Comparison of ENCODE assay signal across 8 cellular contexts in the genomic region with DNA sequence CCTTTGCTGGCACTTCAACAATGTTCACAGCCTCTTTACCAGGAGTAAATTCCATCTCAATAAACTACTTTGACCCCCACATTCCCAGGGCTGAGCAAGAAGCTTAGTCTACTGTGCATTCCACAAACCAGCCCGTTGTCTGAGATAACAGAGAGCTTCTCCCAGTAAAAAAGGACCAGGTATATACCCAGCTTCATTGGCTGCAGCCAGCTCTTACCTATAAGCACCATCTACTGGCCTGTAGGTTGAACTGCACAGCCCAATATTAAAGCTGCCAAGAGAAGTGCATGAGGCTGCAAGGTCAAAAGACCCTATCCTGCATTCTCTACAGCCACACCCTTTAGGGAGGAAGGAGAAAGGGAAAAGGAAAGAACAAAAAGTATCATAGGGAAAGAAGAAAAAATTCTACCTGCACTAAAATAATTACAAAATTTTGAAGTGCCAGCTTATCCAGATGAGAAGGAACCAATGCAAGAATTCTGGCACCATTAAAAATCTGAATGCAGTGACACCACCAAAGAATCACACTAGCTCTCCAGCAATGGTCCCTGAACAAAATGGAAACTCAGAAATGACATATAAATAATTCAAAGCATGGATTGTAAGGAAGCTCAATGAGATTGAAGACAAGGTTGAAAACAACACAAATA. TPM values are rescaled to one million over a fixed set of nuclear protein-coding genes. Genes with fewer than 3 reads are reported as not detected.
DNase-seq lines count a peak whose midpoint lies in the region; ATAC-seq and TF ChIP-seq lines count a peak whose summit lies in the region.

No MANE protein-coding gene starts in this region.

- H3K27me3 ChIP-seq in dorsolateral prefrontal cortex = peaks cover 0 to 7% (median 0%) of the 10 kb centered on the region in 45 donors
- no peaks in the 10 kb centered on the region for H3K27me3 ChIP-seq in effector memory CD4-positive, alpha-beta T cell (replicated peaks; ENCODE audit: control insufficient read depth, insufficient read depth, low read length, poor library complexity, severe bottlenecking)

- H3K27me3 Mint-ChIP-seq in neural crest cell (ENCODE audit: low read depth) = no peaks in the 10 kb centered on the region

- no peak overlapping the region for H3K4me3 Mint-ChIP-seq in neural crest cell

- no peaks in the 10 kb centered on the region for H3K4me1 ChIP-seq in effector memory CD4-positive, alpha-beta T cell (ENCODE audit: control insufficient read depth, insufficient read depth, low read length, poor library complexity, severe bottlenecking)

- no peak overlapping the region for H3K27ac ChIP-seq in dorsolateral prefrontal cortex
- no peak overlapping the region for H3K27ac ChIP-seq in effector memory CD4-positive, alpha-beta T cell (ENCODE audit: insufficient read depth, low read length, poor library complexity, severe bottlenecking)

- peaks cover 5% of the 10 kb centered on the region for H3K4me1 Mint-ChIP-seq in neural crest cell

- H3K9me3 ChIP-seq in effector memory CD4-positive, alpha-beta T cell (ENCODE audit: control insufficient read depth, low read length) = no peaks in the 10 kb centered on the region

- intact Hi-C loops in dorsolateral prefrontal cortex (cut with DNase I) = no loop called here

- ATAC-seq in GM19455 (IDR thresholded peaks at IDR 0.05; ENCODE audit: unreplicated experiment) (peak; percentile 97), HG03354 (IDR thresholded peaks at IDR 0.05; ENCODE audit: poor library complexity, severe bottlenecking, unreplicated experiment) (peak; percentile 99)

- DNase-seq in ELF-1 (ENCODE audit: low read depth, low spot score) = peak; percentile 71
- peak; percentile 64 for DNase-seq in NCI-H69 (lab: John Stamatoyannopoulos, UW)
- DNase-seq in dorsolateral prefrontal cortex = no peak
- no peak for DNase-seq in neural crest cell (ENCODE audit: low read depth, low spot score)
- DNase-seq in effector memory CD4-positive, alpha-beta T cell = no peak
- DNase-seq in epidermal melanocyte (ENCODE audit: insufficient read length, low spot score) = no peak

- peaks cover 3% of the 10 kb centered on the region for H3K36me3 Mint-ChIP-seq in neural crest cell (ENCODE audit: low read depth)

- TF ChIP-seq CTCF in dorsolateral prefrontal cortex (IDR thresholded peaks at IDR 0.05 in 54 of 56, conservative IDR thresholded peaks at IDR 0.05 in 2 of 56; ENCODE audit: low read depth in 1 of 56, partially characterized antibody in 56 of 56) (peak in 36 of 56 donors; percentile 9 to 50 (median 25)), neural crest cell (conservative IDR thresholded peaks at IDR 0.05) (peak; percentile 73)

- peaks cover 4% of the 10 kb centered on the region for H3K9me3 Mint-ChIP-seq in neural crest cell

- no peak overlapping the region for H3K4me3 ChIP-seq in dorsolateral prefrontal cortex
- H3K4me3 ChIP-seq in effector memory CD4-positive, alpha-beta T cell (ENCODE audit: insufficient read depth, low read depth, low read length, poor library complexity, severe bottlenecking) = no peak overlapping the region

- H3K27ac Mint-ChIP-seq in neural crest cell (ENCODE audit: unreplicated experiment) = no peak overlapping the region

- no peaks in the 10 kb centered on the region for H3K36me3 ChIP-seq in effector memory CD4-positive, alpha-beta T cell (ENCODE audit: control insufficient read depth, insufficient read depth, low read length)

RNA-seq across cellular contexts. Expression of a gene that starts 45.7 kb away (rescaled TPM):
- total RNA-seq in dorsolateral prefrontal cortex (10 to 100 TPM; 18.4 to 48.8 (median 28.3) TPM), neural crest cell (18.5 and 19.4 TPM in 2 replicates)

Comparison
In these comparisons a context has a peak if more than half of its experiments do, and no peak if none do; other contexts are left out.
1. DNase-seq: peak in ELF-1 (single experiment) and NCI-H69 (single experiment); none in dorsolateral prefrontal cortex (0 of 10), neural crest cell (single experiment), effector memory CD4-positive, alpha-beta T cell (0 of 3) and epidermal melanocyte (single experiment).